ENCODE assay signal across 10 cellular contexts in the genomic region with DNA sequence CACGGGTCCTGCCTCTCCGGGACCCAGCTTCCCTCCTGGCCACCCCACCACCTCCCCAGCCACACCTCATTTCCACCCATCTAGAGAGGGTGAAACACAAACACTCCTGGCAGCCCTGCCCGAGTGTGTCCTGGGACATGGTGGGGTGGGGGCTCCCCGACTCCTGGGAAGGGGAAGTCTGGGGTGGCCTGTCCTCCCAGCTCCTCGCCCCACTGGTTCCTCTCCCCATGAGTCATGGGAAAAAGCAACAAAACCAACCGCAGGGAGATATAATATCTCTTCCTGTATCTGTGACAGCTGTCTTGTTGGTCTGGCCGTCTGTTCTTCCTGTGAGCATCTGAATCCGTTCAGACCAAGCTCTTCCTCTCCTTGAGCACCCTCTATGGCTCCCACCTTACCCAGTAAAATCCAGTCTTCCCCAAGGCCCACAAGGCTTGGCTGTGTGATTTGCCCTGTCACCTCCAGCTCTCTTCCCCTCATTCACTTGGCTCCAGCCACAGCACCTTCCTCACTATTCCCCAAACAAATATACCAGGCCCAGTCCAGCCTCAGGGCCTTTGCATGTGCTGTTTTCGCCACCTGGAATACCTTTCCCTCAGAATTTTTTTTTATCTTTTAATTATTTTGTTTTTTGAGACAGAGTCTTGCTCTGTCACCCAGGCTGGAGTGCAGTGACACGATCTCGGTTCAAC. TPM values are rescaled to one million over a fixed set of nuclear protein-coding genes. Genes with fewer than 3 reads are reported as not detected.
DNase-seq lines count a peak whose midpoint lies in the region; ATAC-seq and TF ChIP-seq lines count a peak whose summit lies in the region.
"Not testable (repeated sequence)": the region's sequence is repeated elsewhere in the genome, so short reads cannot be mapped to it uniquely, and the experiment has no call there.
"Had no signal": no experiment of that assay in that cellular context is flagged by ENCODE, and none has a peak within 500 bp of the region (broad histone marks: within the 10 kb centered on the region; RNA-seq: fewer than 3 reads in every experiment).

No MANE protein-coding gene starts in this region.

- TF ChIP-seq CTCF in CD4-positive, alpha-beta T cell (IDR thresholded peaks at IDR 0.05): not testable (repeated sequence)

- peaks cover 15% of the 10 kb centered on the region for H3K4me1 Mint-ChIP-seq in CD4-positive, alpha-beta T cell (ENCODE audit: low read depth)
- H3K4me1 Mint-ChIP-seq in T-helper 17 cell: peaks cover 15% of the 10 kb centered on the region
- peaks cover 38% of the 10 kb centered on the region for H3K4me1 Mint-ChIP-seq in stimulated activated memory B cell treated with anti-CD40 and anti-IgM and Interleukin-4, amounts not matched to agents 10 μg/mL and 1 μg/mL and 100 μg/mL, for 72 hours

- peak; percentile 32 for ATAC-seq in CD4-positive, alpha-beta T cell (ENCODE audit: poor library complexity)
- ATAC-seq in GM21447 (IDR thresholded peaks at IDR 0.05; ENCODE audit: unreplicated experiment) (peak; percentile 37), T-helper 17 cell (peak; percentile 71), Right ventricle myocardium superior (ENCODE audit: poor library complexity) (peak; percentile 79)
- ATAC-seq in stimulated activated memory B cell treated with anti-CD40 and anti-IgM and Interleukin-4, amounts not matched to agents 10 μg/mL and 1 μg/mL and 100 μg/mL, for 72 hours: peak; percentile 53

- not testable (repeated sequence) for H3K27ac Mint-ChIP-seq in CD4-positive, alpha-beta T cell; T-helper 17 cell
- H3K27ac Mint-ChIP-seq in stimulated activated memory B cell treated with anti-CD40 and anti-IgM and Interleukin-4, amounts not matched to agents 10 μg/mL and 1 μg/mL and 100 μg/mL, for 72 hours: peak overlapping the region; percentile 82

- H3K36me3 ChIP-seq in mucosa of rectum (ENCODE audit: control insufficient read depth in 2 of 2, insufficient read depth in 2 of 2, low read length in 2 of 2): not testable (repeated sequence)

- CTCF ChIA-PET in CD4-positive, alpha-beta T cell (lab: Charles Lee): not testable (repeated sequence)

- H3K9me3 ChIP-seq in CD4-positive, alpha-beta T cell (ENCODE audit: control insufficient read depth, low read length); T-helper 17 cell (ENCODE audit: control insufficient read depth, low read length, poor library complexity, severe bottlenecking); mucosa of rectum (ENCODE audit: control insufficient read depth in 2 of 2, low read length in 2 of 2): not testable (repeated sequence)

- POLR2A ChIA-PET in CD4-positive, alpha-beta T cell (lab: Charles Lee): not testable (repeated sequence)

- H3K36me3 Mint-ChIP-seq in CD4-positive, alpha-beta T cell (ENCODE audit: low read depth); T-helper 17 cell (ENCODE audit: low read depth); stimulated activated memory B cell treated with anti-CD40 and anti-IgM and Interleukin-4, amounts not matched to agents 10 μg/mL and 1 μg/mL and 100 μg/mL, for 72 hours: not testable (repeated sequence)

- not testable (repeated sequence) for H3K9me3 Mint-ChIP-seq in CD4-positive, alpha-beta T cell; stimulated activated memory B cell treated with anti-CD40 and anti-IgM and Interleukin-4, amounts not matched to agents 10 μg/mL and 1 μg/mL and 100 μg/mL, for 72 hours

- not testable (repeated sequence) for H3K4me3 ChIP-seq in mucosa of rectum (ENCODE audit: low read length in 2 of 2)

- not testable (repeated sequence) for H3K27ac ChIP-seq in CD4-positive, alpha-beta T cell (ENCODE audit: low read depth, low read length)
- H3K27ac ChIP-seq in mucosa of rectum (ENCODE audit: low read depth in 2 of 2, low read length in 2 of 2): peak overlapping the region; percentile 7 to 38

- peaks cover 31% of the 10 kb centered on the region for H3K27me3 Mint-ChIP-seq in CD4-positive, alpha-beta T cell
- peaks cover 32% of the 10 kb centered on the region for H3K27me3 Mint-ChIP-seq in T-helper 17 cell
- peaks cover 38% of the 10 kb centered on the region for H3K27me3 Mint-ChIP-seq in stimulated activated memory B cell treated with anti-CD40 and anti-IgM and Interleukin-4, amounts not matched to agents 10 μg/mL and 1 μg/mL and 100 μg/mL, for 72 hours

- H3K4me3 Mint-ChIP-seq in CD4-positive, alpha-beta T cell; T-helper 17 cell: not testable (repeated sequence)
- H3K4me3 Mint-ChIP-seq in stimulated activated memory B cell treated with anti-CD40 and anti-IgM and Interleukin-4, amounts not matched to agents 10 μg/mL and 1 μg/mL and 100 μg/mL, for 72 hours: peak overlapping the region; percentile 21

- not testable (repeated sequence) for H3K9ac ChIP-seq in mucosa of rectum (ENCODE audit: low read depth in 1 of 2, low read length in 2 of 2)

- not testable (repeated sequence) for H3K27me3 ChIP-seq in CD4-positive, alpha-beta T cell (ENCODE audit: control insufficient read depth, insufficient read depth, low read length); mucosa of rectum (ENCODE audit: control insufficient read depth in 2 of 2, insufficient read depth in 2 of 2, low read length in 2 of 2)

- not testable (repeated sequence) for H3K4me1 ChIP-seq in mucosa of rectum (ENCODE audit: control insufficient read depth in 2 of 2, insufficient read depth in 2 of 2, low read length in 2 of 2)

- intact Hi-C loops in CD4-positive, alpha-beta T cell (cut with DNase I, micrococcal nuclease): loop anchor here in 1 of 2 experiments (5.0 kb wide), 1 partner anchor 102 kb away; the partner anchor contains the start of gene OR7A17
- intact Hi-C loops in Right ventricle myocardium superior (cut with DNase I): not testable (repeated sequence)

- not testable (repeated sequence) for DNase-seq in CD4-positive, alpha-beta T cell; T-helper 17 cell
- DNase-seq in Kasumi-1 (lab: John Stamatoyannopoulos, UW) (peak; percentile 99), amniotic epithelial cell (ENCODE audit: low read depth) (peak; percentile 42), Right ventricle myocardium superior (peak; percentile 66)

RNA-seq across cellular contexts. Expression of gene ADGRE2, which starts 6.9 kb away (rescaled TPM):
- total RNA-seq in CD4-positive, alpha-beta T cell: 1 to 10 TPM; 3.0 to 3.8 TPM
- total RNA-seq in T-helper 17 cell (10 to 100 TPM in 1 of 2 donors, 1 to 10 TPM in 1; 5.3 to 20.6 TPM), Right ventricle myocardium superior (0.54 TPM)
- total RNA-seq: HT-29 had no signal

RNA-seq across cellular contexts. Expression of gene OR7A5, which starts 49.7 kb away (rescaled TPM):
- not detected for total RNA-seq in CD4-positive, alpha-beta T cell
- total RNA-seq in T-helper 17 cell (not detected), Right ventricle myocardium superior (not detected)
- total RNA-seq: HT-29, thyroid gland had no signal

RNA-seq across cellular contexts. Expression of gene OR7C1, which starts 49.7 kb away (rescaled TPM):
- not detected for total RNA-seq in CD4-positive, alpha-beta T cell
- total RNA-seq in T-helper 17 cell: not detected
- not detected for total RNA-seq in Right ventricle myocardium superior
- total RNA-seq: HT-29 had no signal
